8 cellular contexts compared by ENCODE assay signal in genomic region chr15:59104912-59105732, GRCh38. TPM values are rescaled to one million over a fixed set of nuclear protein-coding genes. Genes with fewer than 3 reads are reported as not detected.
DNase-seq lines count a peak whose midpoint lies in the region; ATAC-seq and TF ChIP-seq lines count a peak whose summit lies in the region.

Gene CCNB2, plus strand, starts transcription at chr15:59105146. Its CDS starts 123 bp downstream, at chr15:59105269.

- H3K27ac Mint-ChIP-seq in CD14-positive monocyte, result peak within 1 kb of the TSS; percentile 96 to 100 (median 99)
- H3K27ac Mint-ChIP-seq in activated CD4-positive, alpha-beta T cell treated with anti-CD3 and anti-CD28 coated beads, Interleukin-2, amount 10 ng/mL, durations not matched to agents 7 days and 5 days, result peak within 1 kb of the TSS; percentile 99
- peak within 1 kb of the TSS; percentile 97 for H3K27ac Mint-ChIP-seq in dendritic cell treated with granulocyte-macrophage colony-stimulating factor and Interleukin-4, amounts not matched to agents 40 ng/mL and 50 ng/mL, for 4 days

- ATAC-seq in GM19395 (IDR thresholded peaks at IDR 0.05; ENCODE audit: unreplicated experiment) (peak; percentile 99), HG03558 (IDR thresholded peaks at IDR 0.05; ENCODE audit: extremely low read depth, unreplicated experiment) (peak; percentile 86), left lobe of liver (peak; percentile 99)

- H3K4me3 Mint-ChIP-seq in CD14-positive monocyte, result peak within 1 kb of the TSS; percentile 82 to 95
- H3K4me3 Mint-ChIP-seq in activated CD4-positive, alpha-beta T cell treated with anti-CD3 and anti-CD28 coated beads, Interleukin-2, amount 10 ng/mL, durations not matched to agents 7 days and 5 days, result peak within 1 kb of the TSS; percentile 94
- peak within 1 kb of the TSS; percentile 84 for H3K4me3 Mint-ChIP-seq in dendritic cell treated with granulocyte-macrophage colony-stimulating factor and Interleukin-4, amounts not matched to agents 40 ng/mL and 50 ng/mL, for 4 days

- peaks cover 19 to 37% of the 10 kb centered on the region in 2 donors for H3K36me3 Mint-ChIP-seq in CD14-positive monocyte
- peaks cover 33% of the 10 kb centered on the region for H3K36me3 Mint-ChIP-seq in activated CD4-positive, alpha-beta T cell treated with anti-CD3 and anti-CD28 coated beads, Interleukin-2, amount 10 ng/mL, durations not matched to agents 7 days and 5 days (ENCODE audit: low read depth)
- H3K36me3 Mint-ChIP-seq in dendritic cell treated with granulocyte-macrophage colony-stimulating factor and Interleukin-4, amounts not matched to agents 40 ng/mL and 50 ng/mL, for 4 days (ENCODE audit: low read depth), result peaks cover 31% of the 10 kb centered on the region

- intact Hi-C loops in CD14-positive monocyte (cut with micrococcal nuclease), result loop anchor here (10.0 kb wide), 2 partner anchors 120 to 580 kb away; partner anchors contain the start of genes RNF111 (in 2 of the 2) and BNIP2 (in 1 of the 2)
- intact Hi-C loops in dendritic cell treated with granulocyte-macrophage colony-stimulating factor and Interleukin-4, amounts not matched to agents 40 ng/mL and 50 ng/mL, for 4 days (cut with micrococcal nuclease), result loop anchor here (5.0 to 10.0 kb wide), 2 partner anchors 120 to 173 kb away; partner anchors contain the start of genes RNF111 and SLTM

- no peaks in the 10 kb centered on the region for H3K27me3 Mint-ChIP-seq in CD14-positive monocyte (ENCODE audit: low read depth in 3 of 3)
- no peaks in the 10 kb centered on the region for H3K27me3 Mint-ChIP-seq in activated CD4-positive, alpha-beta T cell treated with anti-CD3 and anti-CD28 coated beads, Interleukin-2, amount 10 ng/mL, durations not matched to agents 7 days and 5 days
- no peaks in the 10 kb centered on the region for H3K27me3 Mint-ChIP-seq in dendritic cell treated with granulocyte-macrophage colony-stimulating factor and Interleukin-4, amounts not matched to agents 40 ng/mL and 50 ng/mL, for 4 days

- H3K9me3 Mint-ChIP-seq in CD14-positive monocyte, result no peaks in the 10 kb centered on the region
- no peaks in the 10 kb centered on the region for H3K9me3 Mint-ChIP-seq in activated CD4-positive, alpha-beta T cell treated with anti-CD3 and anti-CD28 coated beads, Interleukin-2, amount 10 ng/mL, durations not matched to agents 7 days and 5 days
- H3K9me3 Mint-ChIP-seq in dendritic cell treated with granulocyte-macrophage colony-stimulating factor and Interleukin-4, amounts not matched to agents 40 ng/mL and 50 ng/mL, for 4 days, result no peaks in the 10 kb centered on the region

- POLR2A ChIA-PET in activated CD4-positive, alpha-beta T cell treated with anti-CD3 and anti-CD28 coated beads, Interleukin-2, amount 10 ng/mL, durations not matched to agents 7 days and 5 days (lab: Charles Lee), result interaction anchor here (0.6 kb wide), 1 partner anchor 392 kb away, joined by 3 read pairs; no protein-coding TSS in a partner anchor

- H3K4me1 Mint-ChIP-seq in CD14-positive monocyte, result peaks cover 20% of the 10 kb centered on the region
- peaks cover 35% of the 10 kb centered on the region for H3K4me1 Mint-ChIP-seq in activated CD4-positive, alpha-beta T cell treated with anti-CD3 and anti-CD28 coated beads, Interleukin-2, amount 10 ng/mL, durations not matched to agents 7 days and 5 days
- H3K4me1 Mint-ChIP-seq in dendritic cell treated with granulocyte-macrophage colony-stimulating factor and Interleukin-4, amounts not matched to agents 40 ng/mL and 50 ng/mL, for 4 days (ENCODE audit: low read depth), result peaks cover 24% of the 10 kb centered on the region

- CTCF ChIA-PET in activated CD4-positive, alpha-beta T cell treated with anti-CD3 and anti-CD28 coated beads, Interleukin-2, amount 10 ng/mL, durations not matched to agents 7 days and 5 days (lab: Charles Lee), result interaction anchor here (0.6 kb wide), 1 partner anchor 53 kb away, joined by 3 read pairs; no protein-coding TSS in a partner anchor

- DNase-seq in CD14-positive monocyte (ENCODE audit: low spot score), result peak; percentile 80
- DNase-seq in NCI-H748 (lab: John Stamatoyannopoulos, UW; ENCODE audit: unreplicated experiment), result peak; percentile 91
- peak; percentile 93 for DNase-seq in activated CD4-positive, alpha-beta T cell treated with anti-CD3 and anti-CD28 coated beads, Interleukin-2, amount 10 ng/mL, durations not matched to agents 7 days and 5 days
- DNase-seq in left lobe of liver (ENCODE audit: low spot score), result peak; percentile 80
- peak; percentile 61 for DNase-seq in stimulated activated CD4-positive, alpha-beta T cell treated with anti-CD3 and anti-CD28 coated beads, Interleukin-2, amount 100 ng/mL, for 4 hours (ENCODE audit: low read depth)

- no peak for TF ChIP-seq CTCF in CD14-positive monocyte (IDR thresholded peaks at IDR 0.05)

RNA-seq across cellular contexts. Expression of gene CCNB2, which starts in this region (rescaled TPM):
- under 1 TPM; 0.13 to 0.31 TPM for polyA plus RNA-seq in CD14-positive monocyte
- total RNA-seq in activated CD4-positive, alpha-beta T cell treated with anti-CD3 and anti-CD28 coated beads, Interleukin-2, amount 10 ng/mL, durations not matched to agents 7 days and 5 days, result 100 to 1,000 TPM in 1 of 2 experiments, 10 to 100 TPM in 1; 94.1 to 107 TPM
- total RNA-seq in left lobe of liver, result 0.28 TPM

Comparison
In these comparisons a context has a peak if more than half of its experiments do, and no peak if none do; other contexts are left out.
1. Peak in every context shown above with its lines: DNase-seq and ATAC-seq.
2. RNA of gene CCNB2 (total RNA-seq): 94.1 to 107 TPM in activated CD4-positive, alpha-beta T cell treated with anti-CD3 and anti-CD28 coated beads, Interleukin-2, amount 10 ng/mL, durations not matched to agents 7 days and 5 days; 0.28 TPM in left lobe of liver (single experiment); every median in the first group is over 10 times any median in the second.
3. Peak in DNase-seq in CD14-positive monocyte; RNA of the gene not detected or under 1 TPM.
4. Peak in DNase-seq and ATAC-seq in left lobe of liver; RNA of the gene not detected or under 1 TPM.